Comparison of ENCODE assay signal across 8 cellular contexts in genomic region chr13:48412881-48413351, GRCh38. TPM values are rescaled to one million over a fixed set of nuclear protein-coding genes. Genes with fewer than 3 reads are reported as not detected.
A peak's percentile ranks its signal among the peaks of the same experiment; 100 is the strongest.
DNase-seq lines count a peak whose midpoint lies in the region; ATAC-seq and TF ChIP-seq lines count a peak whose summit lies in the region.

LPAR6 (minus strand) TSS chr13:48413113; CDS start chr13:48412423, 690 bp downstream.

- H3K4me3 ChIP-seq in BLaER1 treated with 17β-estradiol and CSF1 and Interleukin-3, amounts not matched to agents 10 nM and 100 nM = peak within 1 kb of the TSS; percentile 65 to 87 (median 67)
- peak within 1 kb of the TSS; percentile 62 for H3K4me3 ChIP-seq in smooth muscle cell

- H4K20me1 ChIP-seq in BLaER1 treated with 17β-estradiol and CSF1 and Interleukin-3, amounts not matched to agents 10 nM and 100 nM = peaks cover 0 to 19% (median 0%) of the 10 kb centered on the region in 11 experiments; a peak in 3 of 22 replicates
- H4K20me1 ChIP-seq in smooth muscle cell (ENCODE audit: low read depth) = no peaks in the 10 kb centered on the region

- H3F3A ChIP-seq in smooth muscle cell (ENCODE audit: low read depth) = no peaks in the 10 kb centered on the region

- H2AFZ ChIP-seq in smooth muscle cell (ENCODE audit: low read depth) = peak within 1 kb of the TSS; percentile 76

- TF ChIP-seq CTCF in smooth muscle cell (IDR thresholded peaks at IDR 0.05; ENCODE audit: borderline replicate concordance, insufficient read depth, poor library complexity, severe bottlenecking) = no peak

- H3K4me1 ChIP-seq in BLaER1 treated with 17β-estradiol and CSF1 and Interleukin-3, amounts not matched to agents 10 nM and 100 nM = peaks cover 0 to 32% (median 6%) of the 10 kb centered on the region in 10 experiments; a peak in 9 of 20 replicates
- H3K4me1 ChIP-seq in smooth muscle cell (ENCODE audit: low read depth) = peaks cover 23% of the 10 kb centered on the region

- 8% methylated on average over 4 of the region's 4 CpGs for WGBS in smooth muscle cell (ENCODE audit: low lambda C conversion rate)

- H3K27ac ChIP-seq in BLaER1 treated with 17β-estradiol and CSF1 and Interleukin-3, amounts not matched to agents 10 nM and 100 nM = peak within 1 kb of the TSS; percentile 79 to 92 (median 84)
- H3K27ac ChIP-seq in smooth muscle cell (ENCODE audit: low read depth) = peak within 1 kb of the TSS; percentile 86

- peaks cover 28% of the 10 kb centered on the region for H3K79me2 ChIP-seq in smooth muscle cell (ENCODE audit: low read depth)

- H3K9me3 ChIP-seq in BLaER1 treated with 17β-estradiol and CSF1 and Interleukin-3, amounts not matched to agents 10 nM and 100 nM (replicated peaks in 1 of 11) = peaks cover 21 to 37% (median 34%) of the 10 kb centered on the region in 11 experiments
- no peaks in the 10 kb centered on the region for H3K9me3 ChIP-seq in smooth muscle cell (replicated peaks; ENCODE audit: low read depth)

- peak within 1 kb of the TSS; percentile 81 to 97 (median 85) for H3K9ac ChIP-seq in BLaER1 treated with 17β-estradiol and CSF1 and Interleukin-3, amounts not matched to agents 10 nM and 100 nM
- H3K9ac ChIP-seq in smooth muscle cell (ENCODE audit: low read depth) = peak within 1 kb of the TSS; percentile 68

- peak; percentile 3 for DNase-seq in NCI-H146 treated with DMSO at 0.1 percent for 48 hours (lab: John Stamatoyannopoulos, UW; ENCODE audit: unreplicated experiment)
- peak; percentile 49 for DNase-seq in central memory CD4-positive, alpha-beta T cell
- DNase-seq in kidney glomerular epithelial cell (lab: John Stamatoyannopoulos, UW) = peak; percentile 51
- DNase-seq in smooth muscle cell (lab: John Stamatoyannopoulos, UW; ENCODE audit: unreplicated experiment) = no peak
- DNase-seq in HUDEP-2 (lab: John Stamatoyannopoulos, UW; ENCODE audit: unreplicated experiment in 76 of 76) = no peak

- ATAC-seq in GM18861 (IDR thresholded peaks at IDR 0.05; ENCODE audit: unreplicated experiment) = no peak
- no peak for ATAC-seq in HG03520 (IDR thresholded peaks at IDR 0.05; ENCODE audit: unreplicated experiment)

- peaks cover 46 to 93% (median 72%) of the 10 kb centered on the region in 11 experiments for H3K36me3 ChIP-seq in BLaER1 treated with 17β-estradiol and CSF1 and Interleukin-3, amounts not matched to agents 10 nM and 100 nM
- H3K36me3 ChIP-seq in smooth muscle cell (ENCODE audit: low read depth) = no peaks in the 10 kb centered on the region

- peak within 1 kb of the TSS; percentile 33 to 80 (median 48) for H3K4me2 ChIP-seq in BLaER1 treated with 17β-estradiol and CSF1 and Interleukin-3, amounts not matched to agents 10 nM and 100 nM
- peak within 1 kb of the TSS; percentile 94 for H3K4me2 ChIP-seq in smooth muscle cell

- H3K27me3 ChIP-seq in BLaER1 treated with 17β-estradiol and CSF1 and Interleukin-3, amounts not matched to agents 10 nM and 100 nM = no peaks in the 10 kb centered on the region
- H3K27me3 ChIP-seq in smooth muscle cell (ENCODE audit: low read depth) = no peaks in the 10 kb centered on the region

RNA-seq across cellular contexts. Expression of gene LPAR6, which starts in this region (rescaled TPM):
- 14.2 and 14.8 TPM in 2 replicates for total RNA-seq in smooth muscle cell
- polyA plus RNA-seq in smooth muscle cell = 3.1 and 5.4 TPM in 2 replicates

Comparison
In these comparisons a context has a peak if more than half of its experiments do, and no peak if none do; other contexts are left out.
1. DNase-seq: peak in NCI-H146 treated with DMSO at 0.1 percent for 48 hours (single experiment), central memory CD4-positive, alpha-beta T cell (single experiment) and kidney glomerular epithelial cell (single experiment); none in smooth muscle cell (single experiment) and HUDEP-2 (0 of 76).